Comparison of ENCODE assay signal across 21 cellular contexts in genomic region chr7:116492654-116493109, GRCh38. TPM values are rescaled to one million over a fixed set of nuclear protein-coding genes. Genes with fewer than 3 reads are reported as not detected.
"Had no signal": no experiment of that assay in that cellular context is flagged by ENCODE, and none has a peak within 500 bp of the region (broad histone marks: within the 10 kb centered on the region; RNA-seq: fewer than 3 reads in every experiment).

No MANE protein-coding gene starts in this region.

- H3K9me3 ChIP-seq: breast epithelium, gastroesophageal sphincter, ovary, suprapubic skin had no signal

- H3K36me3 ChIP-seq: breast epithelium, gastroesophageal sphincter, heart right ventricle, neural progenitor cell, ovary, suprapubic skin had no signal

- H3K4me1 ChIP-seq: breast epithelium, neural progenitor cell, suprapubic skin had no signal

- H3K27me3 ChIP-seq: breast epithelium, gastroesophageal sphincter, heart right ventricle, neural progenitor cell, ovary, suprapubic skin had no signal

- ATAC-seq: activated CD4-positive, CD25-positive, alpha-beta regulatory T cell treated with anti-CD3 and anti-CD28 coated beads, Interleukin-2, amount 50 U/mL, for 24 hours; gastroesophageal sphincter; heart right ventricle; left colon had no signal

- DNase-seq: activated CD4-positive, alpha-beta T cell treated with anti-CD3 and anti-CD28 coated beads, Interleukin-2, amount 50 U/mL, for 1 hour; activated CD8-positive, alpha-beta memory T cell treated with anti-CD3 and anti-CD28 coated beads for 24 hours; activated naive CD8-positive, alpha-beta T cell treated with anti-CD3 and anti-CD28 coated beads, Interleukin-2, amount 10 ng/mL, durations not matched to agents 7 days and 5 days; anterior cingulate cortex; cerebellar nuclear complex; dermis blood vessel endothelial cell; heart right ventricle; left colon; midbrain; stimulated activated CD4-positive, alpha-beta T cell treated with anti-CD3 and anti-CD28 coated beads, Interleukin-2, amount 100 ng/mL, for 48 hours; stimulated activated CD8-positive, alpha-beta memory T cell treated with anti-CD3 and anti-CD28 coated beads, Interleukin-4, amount 100 ng/mL, for 48 hours; stimulated activated naive CD4-positive, alpha-beta T cell treated with Interleukin-2 at 50 U/mL for 16 hours had no signal

- H3K9ac ChIP-seq: neural progenitor cell had no signal

- H3K4me3 ChIP-seq: breast epithelium, gastroesophageal sphincter, heart right ventricle, neural progenitor cell, ovary, suprapubic skin had no signal

- H3K4me2 ChIP-seq: neural progenitor cell had no signal

- H2AFZ ChIP-seq: neural progenitor cell had no signal

- FAIRE-seq: islet of Langerhans had no signal

- H3K27ac ChIP-seq: breast epithelium, epithelial cell of prostate, neural progenitor cell, suprapubic skin had no signal

RNA-seq across cellular contexts. Expression of gene CAV2, which starts 6.9 kb away (rescaled TPM):
- total RNA-seq: activated naive CD8-positive, alpha-beta T cell treated with anti-CD3 and anti-CD28 coated beads, Interleukin-2, amount 10 ng/mL, durations not matched to agents 7 days and 5 days; activated T-helper 1 cell treated with anti-CD3 and anti-CD28 coated beads, Interleukin-12 subunit alpha, Interleukin-12 subunit beta, Interleukin-2, Interleukin-4 antibody, amounts not matched to agents 30 ng/mL and 10 ng/mL and 1 ng/mL, durations not matched to agents 14 hours and 24 hours and 36 hours had no signal
